ENCODE assay signal across 8 cellular contexts in the genomic region with DNA sequence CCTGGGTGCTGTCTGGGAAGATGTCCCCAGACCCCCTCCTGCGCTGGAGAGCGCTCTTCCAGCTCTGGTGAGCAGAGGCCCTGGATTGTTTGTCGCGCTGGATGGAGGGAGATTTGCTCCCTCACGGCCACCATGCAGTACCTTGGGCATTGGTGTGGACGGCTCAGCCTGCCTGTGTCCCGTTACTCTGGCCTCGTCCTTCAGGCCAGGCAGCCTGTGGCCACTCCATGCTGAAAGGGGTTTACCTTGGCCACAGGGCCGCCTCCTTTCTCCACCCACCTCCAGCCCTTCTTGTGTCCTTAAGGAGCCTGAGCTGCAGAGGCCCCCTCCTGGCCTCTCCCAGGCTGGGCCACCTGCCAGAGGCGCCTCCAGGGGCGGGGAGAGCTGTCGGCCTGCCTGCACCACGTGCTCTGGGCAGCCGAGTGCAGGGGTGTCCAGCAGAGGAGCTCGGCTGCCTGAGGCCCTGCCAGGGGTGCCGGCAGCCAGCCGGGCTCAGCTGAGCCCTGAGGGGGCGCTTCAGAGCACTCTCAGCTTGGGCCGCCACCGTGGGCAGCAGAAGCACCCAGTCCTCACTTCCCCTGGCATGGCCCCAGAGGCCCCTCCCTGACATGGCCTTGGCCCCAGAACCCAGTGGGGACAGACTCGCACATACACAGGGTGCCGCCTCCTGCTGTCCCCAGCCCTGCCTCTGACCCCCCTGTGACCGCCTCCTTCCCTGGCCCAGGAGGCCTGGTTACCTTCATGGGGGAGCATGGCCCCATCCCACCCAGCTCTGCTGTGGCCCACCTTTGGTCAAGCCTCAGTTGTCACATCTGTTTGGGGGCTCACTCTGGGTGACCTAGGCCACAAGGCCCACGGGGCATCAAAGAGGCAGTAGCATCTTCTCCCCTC. TPM values are rescaled to one million over a fixed set of nuclear protein-coding genes. Genes with fewer than 3 reads are reported as not detected.
DNase-seq lines count a peak whose midpoint lies in the region; ATAC-seq lines count a peak whose summit lies in the region.

No MANE protein-coding gene starts in this region.

- H2AK5ac ChIP-seq in mesenchymal stem cell (ENCODE audit: low read length, severe bottlenecking) (peak overlapping the region; percentile 40), trophoblast cell (ENCODE audit: low read length) (no peak overlapping the region)

- peak overlapping the region; percentile 87 for H3K4me2 ChIP-seq in mesenchymal stem cell (ENCODE audit: low read length, poor library complexity, severe bottlenecking)
- H3K4me2 ChIP-seq in trophoblast cell (ENCODE audit: low read length) = no peak overlapping the region

- H2BK15ac ChIP-seq in mesenchymal stem cell (ENCODE audit: low read depth, poor library complexity, severe bottlenecking) = no peak overlapping the region

- H3K9me3 ChIP-seq in mesenchymal stem cell (ENCODE audit: control insufficient read depth, low read length) (no peaks in the 10 kb centered on the region), trophoblast cell (ENCODE audit: insufficient read depth, low read depth, low read length) (no peaks in the 10 kb centered on the region)

- peak overlapping the region; percentile 52 for H4K8ac ChIP-seq in mesenchymal stem cell (ENCODE audit: low read length)
- H4K8ac ChIP-seq in trophoblast cell (ENCODE audit: low read depth, low read length) = no peak overlapping the region

- DNase-seq in DMS 273 (lab: John Stamatoyannopoulos, UW; ENCODE audit: unreplicated experiment) (peak; percentile 47), DMS 273 treated with DMSO at 0.1 percent for 48 hours (lab: John Stamatoyannopoulos, UW) (no peak), NCI-H345 (lab: John Stamatoyannopoulos, UW) (peak; percentile 32), dermis blood vessel endothelial cell (peak; percentile 74), mesenchymal stem cell (peak; percentile 80), trophoblast cell (no peak)

- H3K27me3 ChIP-seq in mesenchymal stem cell (ENCODE audit: control insufficient read depth in 1 of 2, insufficient read depth in 1 of 2, low read length in 2 of 2) (no peaks in the 10 kb centered on the region), trophoblast cell (ENCODE audit: insufficient read depth, low read length) (peaks cover 27% of the 10 kb centered on the region)

- peaks cover 4% of the 10 kb centered on the region for H3K79me2 ChIP-seq in trophoblast cell (ENCODE audit: control insufficient read depth, insufficient read depth, low read length, poor library complexity)

- H3K9ac ChIP-seq in mesenchymal stem cell (ENCODE audit: low read length) (peak overlapping the region; percentile 100), trophoblast cell (ENCODE audit: low read length) (no peak overlapping the region)

- H3K14ac ChIP-seq in mesenchymal stem cell (ENCODE audit: low read length in 2 of 2) = peak overlapping the region in 1 of 2 experiments; percentile 84
- H3K14ac ChIP-seq in trophoblast cell (ENCODE audit: low read length) = no peak overlapping the region

- H2AFZ ChIP-seq in mesenchymal stem cell (ENCODE audit: low read depth, low read length) (no peak overlapping the region), trophoblast cell (ENCODE audit: insufficient read depth, low read length, poor library complexity) (no peak overlapping the region)

- H3K27ac ChIP-seq in mesenchymal stem cell (ENCODE audit: low read length, poor library complexity, severe bottlenecking) = peak overlapping the region; percentile 26
- no peak overlapping the region for H3K27ac ChIP-seq in trophoblast cell (ENCODE audit: low read depth, low read length)

- 70% methylated on average over 24 of the region's 24 CpGs for WGBS in mesenchymal stem cell
- no CpG with 5 or more reads among the region's 24 CpGs for WGBS in trophoblast cell (ENCODE audit: extremely low coverage, insufficient coverage, insufficient read length)

- H2BK120ac ChIP-seq in mesenchymal stem cell (ENCODE audit: low read depth, low read length) (no peak overlapping the region), trophoblast cell (ENCODE audit: insufficient read depth, low read length, poor library complexity) (no peak overlapping the region)

- peak overlapping the region in 1 of 2 experiments; percentile 9 for H3K23ac ChIP-seq in mesenchymal stem cell (ENCODE audit: low read length in 2 of 2)
- H3K23ac ChIP-seq in trophoblast cell (ENCODE audit: low read length) = no peak overlapping the region

- peaks cover 59 to 60% of the 10 kb centered on the region in 2 experiments for H3K36me3 ChIP-seq in mesenchymal stem cell (ENCODE audit: control insufficient read depth in 1 of 2, insufficient read depth in 2 of 2, low read depth in 1 of 2, low read length in 2 of 2)
- H3K36me3 ChIP-seq in trophoblast cell (ENCODE audit: control insufficient read depth in 1 of 2, insufficient read depth in 2 of 2, low read length in 2 of 2) = peaks cover 20 to 32% of the 10 kb centered on the region in 2 experiments

- peaks cover 18% of the 10 kb centered on the region for H3K79me1 ChIP-seq in mesenchymal stem cell (replicated peaks; ENCODE audit: low read length, poor library complexity, severe bottlenecking)
- H3K79me1 ChIP-seq in trophoblast cell (ENCODE audit: low read length) = peaks cover 13% of the 10 kb centered on the region

- peak overlapping the region; percentile 7 to 99 for H3K4me3 ChIP-seq in mesenchymal stem cell (ENCODE audit: insufficient read depth in 1 of 2, low read depth in 1 of 2, low read length in 2 of 2)
- H3K4me3 ChIP-seq in trophoblast cell (ENCODE audit: low read depth, low read length) = no peak overlapping the region

- ATAC-seq in GM21526 (IDR thresholded peaks at IDR 0.05; ENCODE audit: low FRiP score, unreplicated experiment) (no peak), HG02884 (IDR thresholded peaks at IDR 0.05; ENCODE audit: unreplicated experiment) (no peak)

- H3K4me1 ChIP-seq in mesenchymal stem cell (ENCODE audit: control insufficient read depth, insufficient read depth, low read depth, low read length) (peaks cover 33% of the 10 kb centered on the region), trophoblast cell (ENCODE audit: control insufficient read depth in 1 of 2, insufficient read depth in 2 of 2, low read length in 2 of 2) (peaks cover 9 to 13% of the 10 kb centered on the region in 2 experiments)

- no peak overlapping the region for H4K12ac ChIP-seq in trophoblast cell (ENCODE audit: low read depth, low read length)

- H4K91ac ChIP-seq in mesenchymal stem cell (ENCODE audit: low read length) (peak overlapping the region; percentile 35), trophoblast cell (ENCODE audit: low read depth, low read length) (no peak overlapping the region)

- H3K4ac ChIP-seq in mesenchymal stem cell (ENCODE audit: low read depth in 1 of 2, low read length in 2 of 2) (peak overlapping the region in 1 of 2 experiments; percentile 73), trophoblast cell (ENCODE audit: low read depth, low read length) (no peak overlapping the region)

- peak overlapping the region; percentile 4 to 85 for H3K18ac ChIP-seq in mesenchymal stem cell (ENCODE audit: low read depth in 1 of 2, low read length in 2 of 2)
- H3K18ac ChIP-seq in trophoblast cell (ENCODE audit: low read length) = no peak overlapping the region

- H2BK5ac ChIP-seq in mesenchymal stem cell (ENCODE audit: low read depth, low read length, poor library complexity, severe bottlenecking) (no peak overlapping the region), trophoblast cell (ENCODE audit: low read depth, low read length, poor library complexity) (no peak overlapping the region)

- H2BK12ac ChIP-seq in mesenchymal stem cell (ENCODE audit: low read length in 2 of 2) = peak overlapping the region in 1 of 2 experiments; percentile 66
- H2BK12ac ChIP-seq in trophoblast cell (ENCODE audit: low read length) = no peak overlapping the region

RNA-seq across cellular contexts. Expression of gene CCND1, which starts 3.4 kb away (rescaled TPM):
- 445 and 452 TPM in 2 replicates for total RNA-seq in dermis blood vessel endothelial cell
- 324 TPM for polyA plus RNA-seq in mesenchymal stem cell (2013, experiment 1 of 2)
- polyA plus RNA-seq in mesenchymal stem cell (2013, experiment 2 of 2) = 321 TPM
- polyA plus RNA-seq in trophoblast cell (2013) = 14.3 and 16.7 TPM in 2 replicates

RNA-seq across cellular contexts. Expression of gene LTO1, which starts 30.8 kb away (rescaled TPM):
- 11.9 and 16.0 TPM in 2 replicates for total RNA-seq in dermis blood vessel endothelial cell
- polyA plus RNA-seq in mesenchymal stem cell (2013, experiment 1 of 2) = 12.8 TPM
- 12.4 TPM for polyA plus RNA-seq in mesenchymal stem cell (2013, experiment 2 of 2)
- 10.1 and 10.8 TPM in 2 replicates for polyA plus RNA-seq in trophoblast cell (2013)

RNA-seq across cellular contexts. Expression of gene FGF19, which starts 59.5 kb away (rescaled TPM):
- not detected in 2 replicates for total RNA-seq in dermis blood vessel endothelial cell
- polyA plus RNA-seq in mesenchymal stem cell (2013, experiment 1 of 2) = not detected
- 0.01 TPM for polyA plus RNA-seq in mesenchymal stem cell (2013, experiment 2 of 2)
- polyA plus RNA-seq in trophoblast cell (2013) = 0.03 and 0.05 TPM in 2 replicates

Comparison
In these comparisons a context has a peak if more than half of its experiments do, and no peak if none do; other contexts are left out.
1. DNase-seq: peak in DMS 273 (single experiment), NCI-H345 (single experiment), dermis blood vessel endothelial cell (single experiment) and mesenchymal stem cell (single experiment); none in DMS 273 treated with DMSO at 0.1 percent for 48 hours (single experiment) and trophoblast cell (0 of 2).